Comparison of ENCODE assay signal across 24 cellular contexts in the genomic region with DNA sequence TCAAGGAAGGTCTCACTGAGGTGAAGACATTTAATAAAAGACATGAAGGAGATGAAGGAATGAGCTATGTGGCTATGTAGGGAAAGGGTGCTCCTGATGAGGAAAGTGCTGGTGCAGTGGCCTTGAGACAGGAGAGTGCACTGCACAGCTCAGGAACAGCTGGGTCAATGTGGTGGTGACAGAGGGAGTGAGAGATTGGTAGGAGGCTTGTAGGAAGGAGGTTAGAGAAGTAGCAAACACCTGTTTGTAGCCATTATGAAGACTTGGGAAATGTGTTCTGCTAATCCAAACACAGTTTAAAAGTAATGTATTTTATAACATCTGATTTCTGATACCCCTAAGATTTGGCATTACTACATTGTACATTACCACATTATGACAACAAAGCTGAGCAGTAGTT.
DNase-seq lines count a peak whose midpoint lies in the region; ATAC-seq, FAIRE-seq and TF ChIP-seq lines count a peak whose summit lies in the region.
"Had no signal": no experiment of that assay in that cellular context is flagged by ENCODE, and none has a peak within 500 bp of the region (broad histone marks: within the 10 kb centered on the region; RNA-seq: fewer than 3 reads in every experiment).

No MANE protein-coding gene starts in this region.

- intact Hi-C loops in colonic mucosa (cut with DNase I) = loop anchor here (10.0 kb wide), 1 partner anchor 183 kb away; no protein-coding TSS in a partner anchor

- H3K4me2 ChIP-seq in A549 (peak overlapping the region; percentile 82), GM23248 (ENCODE audit: unreplicated experiment) (peak overlapping the region; percentile 84), mesenchymal stem cell (ENCODE audit: low read length, poor library complexity, severe bottlenecking) (no peak overlapping the region)
- H3K4me2 ChIP-seq: BLaER1 treated with 17β-estradiol and CSF1 and Interleukin-3, amounts not matched to agents 10 nM and 100 nM had no signal

- H2BK120ac ChIP-seq in mesenchymal stem cell (ENCODE audit: low read depth, low read length) = no peak overlapping the region

- H3K27me3 ChIP-seq in GM23248 (replicated peaks; ENCODE audit: insufficient read depth) (no peaks in the 10 kb centered on the region), RWPE2 (ENCODE audit: insufficient read depth, poor library complexity, severe bottlenecking) (no peaks in the 10 kb centered on the region), mesenchymal stem cell (ENCODE audit: control insufficient read depth in 1 of 2, insufficient read depth in 1 of 2, low read length in 2 of 2) (no peaks in the 10 kb centered on the region), colonic mucosa (no peaks in the 10 kb centered on the region)
- H3K27me3 ChIP-seq: BLaER1 treated with 17β-estradiol and CSF1 and Interleukin-3, amounts not matched to agents 10 nM and 100 nM; thyroid gland; vagina had no signal

- H3K4me3 ChIP-seq in A549 = no peak overlapping the region; the same call in 2 of the 3 replicates
- no peak overlapping the region for H3K4me3 ChIP-seq in GM23248
- no peak overlapping the region for H3K4me3 ChIP-seq in RWPE2 (ENCODE audit: severe bottlenecking)
- no peak overlapping the region for H3K4me3 ChIP-seq in mesenchymal stem cell (ENCODE audit: insufficient read depth in 1 of 2, low read depth in 1 of 2, low read length in 2 of 2)
- no peak overlapping the region for H3K4me3 ChIP-seq in colonic mucosa
- H3K4me3 ChIP-seq: BLaER1 treated with 17β-estradiol and CSF1 and Interleukin-3, amounts not matched to agents 10 nM and 100 nM; thyroid gland; vagina had no signal

- H4K8ac ChIP-seq in mesenchymal stem cell (ENCODE audit: low read length) = no peak overlapping the region

- H3K9me3 ChIP-seq in A549 = no peaks in the 10 kb centered on the region
- H3K9me3 ChIP-seq in GM23248 (ENCODE audit: low read depth) = no peaks in the 10 kb centered on the region
- no peaks in the 10 kb centered on the region for H3K9me3 ChIP-seq in RWPE2 (ENCODE audit: severe bottlenecking)
- H3K9me3 ChIP-seq in mesenchymal stem cell (ENCODE audit: control insufficient read depth, low read length) = no peaks in the 10 kb centered on the region
- no peaks in the 10 kb centered on the region for H3K9me3 ChIP-seq in colonic mucosa
- H3K9me3 ChIP-seq: BLaER1 treated with 17β-estradiol and CSF1 and Interleukin-3, amounts not matched to agents 10 nM and 100 nM; thyroid gland; vagina had no signal

- no peak overlapping the region for H3K18ac ChIP-seq in mesenchymal stem cell (ENCODE audit: low read depth in 1 of 2, low read length in 2 of 2)

- no peak overlapping the region for H2BK15ac ChIP-seq in mesenchymal stem cell (ENCODE audit: low read depth, poor library complexity, severe bottlenecking)

- peak in 1 of 2 experiments; percentile 55 for DNase-seq in A549 (ENCODE audit: low read depth in 1 of 2, low spot score in 1 of 2)
- no peak for DNase-seq in GM23248
- DNase-seq in RWPE2 (ENCODE audit: low spot score) = no peak
- no peak for DNase-seq in mesenchymal stem cell
- DNase-seq in HUDEP-2 (lab: John Stamatoyannopoulos, UW; ENCODE audit: unreplicated experiment in 76 of 76) = no peak
- no peak for DNase-seq in NCI-H748 treated with DMSO at 0.1 percent for 48 hours (lab: John Stamatoyannopoulos, UW)
- no peak for DNase-seq in colonic mucosa
- DNase-seq: activated CD4-positive, alpha-beta memory T cell treated with anti-CD3 and anti-CD28 coated beads for 36 hours; activated CD4-positive, alpha-beta T cell treated with anti-CD3 and anti-CD28 coated beads for 1 hour; activated naive CD8-positive, alpha-beta T cell treated with anti-CD3 and anti-CD28 coated beads, Interleukin-2, amount 10 ng/mL, durations not matched to agents 7 days and 5 days; cortex of kidney; DND-41; effector memory CD4-positive, alpha-beta T cell; GF-D8; glutamatergic neuron; HCEC 1CT; NCI-H1048; NCI-H1694; NCI-H510A; posterior cingulate gyrus; stimulated activated CD4-positive, alpha-beta T cell treated with anti-CD3 and anti-CD28 coated beads, Interleukin-2, amount 100 ng/mL, for 48 hours; thyroid gland had no signal

- no peaks in the 10 kb centered on the region for H4K20me1 ChIP-seq in GM23248 (ENCODE audit: insufficient read depth)
- H4K20me1 ChIP-seq: BLaER1 treated with 17β-estradiol and CSF1 and Interleukin-3, amounts not matched to agents 10 nM and 100 nM had no signal

- H3K79me2 ChIP-seq in GM23248 (ENCODE audit: insufficient read depth) = no peaks in the 10 kb centered on the region

- no peak for TF ChIP-seq RAD21 in A549 (conservative IDR thresholded peaks at IDR 0.05 in 1 of 2, IDR thresholded peaks at IDR 0.05 in 1 of 2)

- no peak overlapping the region for H2BK5ac ChIP-seq in mesenchymal stem cell (ENCODE audit: low read depth, low read length, poor library complexity, severe bottlenecking)

- TF ChIP-seq CTCF in A549 (IDR thresholded peaks at IDR 0.05) = no peak
- no peak for TF ChIP-seq CTCF in RWPE2 (IDR thresholded peaks at IDR 0.05; ENCODE audit: poor library complexity, severe bottlenecking)
- TF ChIP-seq CTCF in colonic mucosa (IDR thresholded peaks at IDR 0.05) = no peak

- peaks cover 75% of the 10 kb centered on the region for H3F3A ChIP-seq in GM23248 (ENCODE audit: insufficient read depth)

- in situ Hi-C loops in GM23248 (cut with MboI) = no loop called here

- H3K23ac ChIP-seq in mesenchymal stem cell (ENCODE audit: low read length in 2 of 2) = no peak overlapping the region

- CTCF ChIA-PET in A549 (lab: Yijun Ruan, JAX) = interaction anchor here (0.7 to 3.5 kb wide), 5 partner anchors 22 to 361 kb away, joined by 3 to 17 read pairs (median 4); no protein-coding TSS in a partner anchor

- no peak overlapping the region for H3K4ac ChIP-seq in mesenchymal stem cell (ENCODE audit: low read depth in 1 of 2, low read length in 2 of 2)

- H3K9me2 ChIP-seq in GM23248 (ENCODE audit: insufficient read depth) = no peaks in the 10 kb centered on the region

- H3K36me3 ChIP-seq in GM23248 (ENCODE audit: low read depth) (no peaks in the 10 kb centered on the region), RWPE2 (ENCODE audit: low read depth) (no peaks in the 10 kb centered on the region), mesenchymal stem cell (ENCODE audit: control insufficient read depth in 1 of 2, insufficient read depth in 2 of 2, low read depth in 1 of 2, low read length in 2 of 2) (no peaks in the 10 kb centered on the region), colonic mucosa (no peaks in the 10 kb centered on the region)
- H3K36me3 ChIP-seq: BLaER1 treated with 17β-estradiol and CSF1 and Interleukin-3, amounts not matched to agents 10 nM and 100 nM; thyroid gland; vagina had no signal

- peak; percentile 43 for FAIRE-seq in A549 (lab: Jason Lieb, UNC)

- H3K4me1 ChIP-seq in A549 = peaks cover 75% of the 10 kb centered on the region
- H3K4me1 ChIP-seq in GM23248 (ENCODE audit: insufficient read depth) = peaks cover 87% of the 10 kb centered on the region
- peaks cover 76% of the 10 kb centered on the region for H3K4me1 ChIP-seq in RWPE2 (ENCODE audit: insufficient read depth, poor library complexity, severe bottlenecking)
- H3K4me1 ChIP-seq in mesenchymal stem cell (ENCODE audit: control insufficient read depth, insufficient read depth, low read depth, low read length) = peaks cover 13% of the 10 kb centered on the region
- H3K4me1 ChIP-seq in colonic mucosa = no peaks in the 10 kb centered on the region

- H2AK5ac ChIP-seq in mesenchymal stem cell (ENCODE audit: low read length, severe bottlenecking) = no peak overlapping the region

- no peak overlapping the region for H2BK12ac ChIP-seq in mesenchymal stem cell (ENCODE audit: low read length in 2 of 2)

- no peak overlapping the region for H4K91ac ChIP-seq in mesenchymal stem cell (ENCODE audit: low read length)

- no peaks in the 10 kb centered on the region for H3K79me1 ChIP-seq in mesenchymal stem cell (replicated peaks; ENCODE audit: low read length, poor library complexity, severe bottlenecking)

- POLR2A ChIA-PET in A549 (lab: Yijun Ruan, JAX) = interaction anchor here (1.4 to 2.9 kb wide), 3 partner anchors 96 to 128 kb away, joined by 4 to 13 read pairs (median 5); no protein-coding TSS in a partner anchor

- TF ChIP-seq POLR2A in A549 (IDR thresholded peaks at IDR 0.05; ENCODE audit: low read length) = no peak

- no peak for TF ChIP-seq EP300 in A549 (IDR thresholded peaks at IDR 0.05)

- no peak overlapping the region for H2AFZ ChIP-seq in GM23248
- H2AFZ ChIP-seq in mesenchymal stem cell (ENCODE audit: low read depth, low read length) = no peak overlapping the region

- ATAC-seq in A549 (peak in 1 of 2 experiments; percentile 14; a peak in 3 of 6 replicates), RWPE2 (ENCODE audit: low read depth) (no peak)

- H3K14ac ChIP-seq in mesenchymal stem cell (ENCODE audit: low read length in 2 of 2) = no peak overlapping the region

- H3K27ac ChIP-seq in A549 = peak overlapping the region; percentile 92 to 94
- H3K27ac ChIP-seq in GM23248 = peak overlapping the region; percentile 89; the same call in 1 of the 2 replicates
- H3K27ac ChIP-seq in RWPE2 (ENCODE audit: poor library complexity, severe bottlenecking) = peak overlapping the region; percentile 99
- H3K27ac ChIP-seq in mesenchymal stem cell (ENCODE audit: low read length, poor library complexity, severe bottlenecking) = no peak overlapping the region
- no peak overlapping the region for H3K27ac ChIP-seq in colonic mucosa
- H3K27ac ChIP-seq: BLaER1 treated with 17β-estradiol and CSF1 and Interleukin-3, amounts not matched to agents 10 nM and 100 nM; vagina had no signal

- H3K9ac ChIP-seq in GM23248 = no peak overlapping the region
- peak overlapping the region; percentile 91 for H3K9ac ChIP-seq in mesenchymal stem cell (ENCODE audit: low read length)
- no peak overlapping the region for H3K9ac ChIP-seq in colonic mucosa (ENCODE audit: low read depth in 2 of 2, low read length in 2 of 2)
- H3K9ac ChIP-seq: BLaER1 treated with 17β-estradiol and CSF1 and Interleukin-3, amounts not matched to agents 10 nM and 100 nM had no signal

TF ChIP-seq in A549, 52 proteins besides CTCF, POLR2A, EP300 and RAD21 (continues in another document):
- TF ChIP-seq CEBPB (IDR thresholded peaks at IDR 0.05) = no peak
- no peak for TF ChIP-seq EHF (CRISPR knock-in tag; IDR thresholded peaks at IDR 0.05)
- TF ChIP-seq BHLHE40 (IDR thresholded peaks at IDR 0.05; ENCODE audit: low read depth, low read length) = no peak
- no peak for TF ChIP-seq CBX2 (IDR thresholded peaks at IDR 0.05; ENCODE audit: borderline replicate concordance, low read depth)
- TF ChIP-seq RFX5 (IDR thresholded peaks at IDR 0.05) = no peak
- no peak for TF ChIP-seq MAFK (IDR thresholded peaks at IDR 0.05; ENCODE audit: partially characterized antibody)
- TF ChIP-seq, protein P1, sequence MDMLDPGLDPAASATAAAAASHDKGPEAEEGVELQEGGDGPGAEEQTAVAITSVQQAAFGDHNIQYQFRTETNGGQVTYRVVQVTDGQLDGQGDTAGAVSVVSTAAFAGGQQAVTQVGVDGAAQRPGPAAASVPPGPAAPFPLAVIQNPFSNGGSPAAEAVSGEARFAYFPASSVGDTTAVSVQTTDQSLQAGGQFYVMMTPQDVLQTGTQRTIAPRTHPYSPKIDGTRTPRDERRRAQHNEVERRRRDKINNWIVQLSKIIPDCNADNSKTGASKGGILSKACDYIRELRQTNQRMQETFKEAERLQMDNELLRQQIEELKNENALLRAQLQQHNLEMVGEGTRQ (IDR thresholded peaks at IDR 0.05) = no peak
- TF ChIP-seq NR3C1 (IDR thresholded peaks at IDR 0.05) = no peak
- TF ChIP-seq SMC3 (IDR thresholded peaks at IDR 0.05) = no peak
- TF ChIP-seq HDAC2 (IDR thresholded peaks at IDR 0.05) = no peak

Comparison
In these comparisons a context has a peak if more than half of its experiments do, and no peak if none do; other contexts are left out.
1. H3K27ac ChIP-seq: peak in A549 (2 of 2), GM23248 (single experiment) and RWPE2 (single experiment); none in mesenchymal stem cell (single experiment) and colonic mucosa (single experiment).